26 cellular contexts compared by ENCODE assay signal in genomic region chr14:24721772-24722171, GRCh38.
"Had no signal": no experiment of that assay in that cellular context is flagged by ENCODE, and none has a peak within 500 bp of the region (broad histone marks: within the 10 kb centered on the region; RNA-seq: fewer than 3 reads in every experiment).

No MANE protein-coding gene starts in this region.

- ATAC-seq: heart left ventricle; left colon; mucosa of descending colon; sciatic nerve; stimulated activated naive B cell treated with anti-CD40 and anti-IgM and Interleukin-4, amounts not matched to agents 10 μg/mL and 1 μg/mL and 100 μg/mL, for 72 hours had no signal

- H3K4me1 Mint-ChIP-seq: activated naive CD8-positive, alpha-beta T cell treated with anti-CD3 and anti-CD28 coated beads for 36 hours; naive B cell; stimulated activated naive B cell treated with anti-CD40 and anti-IgM and Interleukin-4, amounts not matched to agents 10 μg/mL and 1 μg/mL and 100 μg/mL, for 72 hours had no signal

- H3K27me3 ChIP-seq: cardiac muscle cell, testis, vagina had no signal

- H3K27ac Mint-ChIP-seq: activated CD4-positive, alpha-beta memory T cell treated with anti-CD3 and anti-CD28 coated beads for 36 hours; activated naive CD8-positive, alpha-beta T cell treated with anti-CD3 and anti-CD28 coated beads for 36 hours; naive B cell; stimulated activated naive B cell treated with anti-CD40 and anti-IgM and Interleukin-4, amounts not matched to agents 10 μg/mL and 1 μg/mL and 100 μg/mL, for 72 hours; T-helper 1 cell treated with Interleukin-12 subunit alpha and Interleukin-12 subunit beta and Interleukin-4 antibody, amounts not matched to agents 30 μg/mL and 1 μg/mL, for 36 hours; type B pancreatic cell had no signal

- H3K36me3 ChIP-seq: cardiac muscle cell, heart left ventricle, vagina had no signal

- H3K27ac ChIP-seq: cardiac muscle cell, heart left ventricle, testis, vagina had no signal

- H3K4me3 Mint-ChIP-seq: activated CD4-positive, alpha-beta memory T cell treated with anti-CD3 and anti-CD28 coated beads for 36 hours; activated naive CD8-positive, alpha-beta T cell treated with anti-CD3 and anti-CD28 coated beads for 36 hours; naive B cell; stimulated activated naive B cell treated with anti-CD40 and anti-IgM and Interleukin-4, amounts not matched to agents 10 μg/mL and 1 μg/mL and 100 μg/mL, for 72 hours; T-helper 1 cell treated with Interleukin-12 subunit alpha and Interleukin-12 subunit beta and Interleukin-4 antibody, amounts not matched to agents 30 μg/mL and 1 μg/mL, for 36 hours; type B pancreatic cell had no signal

- H3K9me3 Mint-ChIP-seq: activated CD4-positive, alpha-beta memory T cell treated with anti-CD3 and anti-CD28 coated beads for 36 hours; activated naive CD8-positive, alpha-beta T cell treated with anti-CD3 and anti-CD28 coated beads for 36 hours; T-helper 1 cell treated with Interleukin-12 subunit alpha and Interleukin-12 subunit beta and Interleukin-4 antibody, amounts not matched to agents 30 μg/mL and 1 μg/mL, for 36 hours; type B pancreatic cell had no signal

- H3K4me1 ChIP-seq: heart left ventricle, testis, vagina had no signal

- DNase-seq: activated CD4-positive, alpha-beta memory T cell treated with anti-CD3 and anti-CD28 coated beads for 36 hours; activated CD4-positive, alpha-beta T cell treated with anti-CD3 and anti-CD28 coated beads for 48 hours; activated CD4-positive, CD25-positive, alpha-beta regulatory T cell; activated naive CD4-positive, alpha-beta T cell treated with Interleukin-2 at 50 U/mL for 16 hours; activated naive CD8-positive, alpha-beta T cell treated with anti-CD3 and anti-CD28 coated beads for 36 hours; activated T-cell treated with anti-CD3 and anti-CD28 coated beads, Interleukin-2, amount 50 U/mL, for 48 hours; amygdala; cortex of kidney; erythroblast; heart left ventricle; left colon; mesendoderm; mucosa of descending colon; naive B cell; nucleus accumbens; posterior cingulate gyrus; stimulated activated CD4-positive, alpha-beta T cell treated with anti-CD3 and anti-CD28 coated beads, Interleukin-2, amount 100 ng/mL, for 48 hours; stimulated activated CD8-positive, alpha-beta memory T cell treated with anti-CD3 and anti-CD28 coated beads, Interleukin-4, amount 100 ng/mL, for 48 hours; stimulated activated naive B cell treated with anti-CD40 and anti-IgM and Interleukin-4, amounts not matched to agents 10 μg/mL and 1 μg/mL and 100 μg/mL, for 72 hours; T1000; testis had no signal

- H3K4me3 ChIP-seq: cardiac muscle cell, heart left ventricle, mucosa of descending colon, testis, vagina had no signal

- H3K36me3 Mint-ChIP-seq: activated CD4-positive, alpha-beta memory T cell treated with anti-CD3 and anti-CD28 coated beads for 36 hours; activated naive CD8-positive, alpha-beta T cell treated with anti-CD3 and anti-CD28 coated beads for 36 hours; naive B cell; stimulated activated naive B cell treated with anti-CD40 and anti-IgM and Interleukin-4, amounts not matched to agents 10 μg/mL and 1 μg/mL and 100 μg/mL, for 72 hours; type B pancreatic cell had no signal

- H3K9me3 ChIP-seq: heart left ventricle, mucosa of descending colon, testis, vagina had no signal
